In the genomic region with DNA sequence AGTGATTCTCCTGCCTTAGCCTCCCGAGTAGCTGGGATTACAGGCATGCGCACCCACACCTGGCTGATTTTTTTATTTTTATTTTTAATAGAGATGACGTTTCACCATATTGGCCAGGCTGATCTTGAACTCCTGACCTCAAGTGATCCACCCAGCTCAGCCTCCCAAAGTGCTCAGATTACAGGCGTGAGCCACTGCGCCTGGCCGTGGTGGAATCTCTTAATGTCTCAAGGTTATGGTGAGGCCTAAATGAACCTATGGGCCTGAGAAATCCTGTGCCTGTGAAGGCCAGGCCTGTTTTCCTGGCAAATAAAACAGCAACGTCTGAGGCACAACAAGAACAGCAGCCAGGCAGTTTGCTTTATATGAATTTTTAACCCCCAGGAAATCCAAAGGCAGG, we compare ENCODE assay signal across 17 cellular contexts.
DNase-seq lines count a peak whose midpoint lies in the region; ATAC-seq and TF ChIP-seq lines count a peak whose summit lies in the region.
"Had no signal": no experiment of that assay in that cellular context is flagged by ENCODE, and none has a peak within 500 bp of the region (broad histone marks: within the 10 kb centered on the region; RNA-seq: fewer than 3 reads in every experiment).

No MANE protein-coding gene starts in this region.

- H3K4me1 ChIP-seq in esophagus muscularis mucosa (peaks cover 0 to 65% (median 49%) of the 10 kb centered on the region in 4 donors), upper lobe of right lung (peaks cover 18% of the 10 kb centered on the region)

- H3K27ac Mint-ChIP-seq in mesothelial cell of epicardium (peak overlapping the region; percentile 54), nephron progenitor cell (no peak overlapping the region)

- peaks cover 48% of the 10 kb centered on the region for H3K4me1 Mint-ChIP-seq in mesothelial cell of epicardium
- peaks cover 53% of the 10 kb centered on the region for H3K4me1 Mint-ChIP-seq in nephron progenitor cell

- H3K4me3 Mint-ChIP-seq in mesothelial cell of epicardium (no peak overlapping the region), nephron progenitor cell (no peak overlapping the region)

- ATAC-seq in sciatic nerve (no peak), upper lobe of right lung (no peak), GM18520 (IDR thresholded peaks at IDR 0.05; ENCODE audit: unreplicated experiment) (no peak)

- H3K36me3 Mint-ChIP-seq in mesothelial cell of epicardium (no peaks in the 10 kb centered on the region), nephron progenitor cell (ENCODE audit: low read depth) (no peaks in the 10 kb centered on the region)

- H3K9me3 Mint-ChIP-seq in mesothelial cell of epicardium (no peaks in the 10 kb centered on the region), nephron progenitor cell (no peaks in the 10 kb centered on the region)

- intact Hi-C loops in esophagus muscularis mucosa (cut with DNase I), result no loop called here
- intact Hi-C loops in sciatic nerve (cut with DNase I), result no loop called here
- intact Hi-C loops in upper lobe of right lung (cut with DNase I), result no loop called here

- TF ChIP-seq POLR2A in esophagus muscularis mucosa (IDR thresholded peaks at IDR 0.05; ENCODE audit: low read depth), result no peak

- no peak for TF ChIP-seq CTCF in esophagus muscularis mucosa (IDR thresholded peaks at IDR 0.05)
- TF ChIP-seq CTCF in mesothelial cell of epicardium (IDR thresholded peaks at IDR 0.05; ENCODE audit: unreplicated experiment), result no peak
- TF ChIP-seq CTCF in upper lobe of right lung (IDR thresholded peaks at IDR 0.05), result no peak
- TF ChIP-seq CTCF in nephron progenitor cell (IDR thresholded peaks at IDR 0.05), result no peak

- TF ChIP-seq EP300 in esophagus muscularis mucosa (IDR thresholded peaks at IDR 0.05), result no peak

- no peaks in the 10 kb centered on the region for H3K27me3 ChIP-seq in esophagus muscularis mucosa
- no peaks in the 10 kb centered on the region for H3K27me3 ChIP-seq in upper lobe of right lung

- 80% methylated on average over 7 of the region's 7 CpGs for WGBS in esophagus muscularis mucosa

- DNase-seq in esophagus muscularis mucosa (ENCODE audit: extremely low spot score) (no peak), mesothelial cell of epicardium (ENCODE audit: low spot score in 2 of 2, unreplicated experiment in 2 of 2) (no peak), sciatic nerve (ENCODE audit: low spot score) (peak; percentile 53), upper lobe of right lung (peak; percentile 19), NCI-H510A treated with DMSO at 0.1 percent for 48 hours (lab: John Stamatoyannopoulos, UW) (no peak), nephron progenitor cell (no peak)
- DNase-seq: AML-193, DMS79 treated with DMSO at 0.1 percent for 48 hours, H7, IMR-90, NCI-H1417 treated with DMSO at 0.1 percent for 48 hours, NCI-H187 treated with DMSO at 0.1 percent for 48 hours, NCI-H524 treated with DMSO at 0.1 percent for 48 hours, SIG-M5 had no signal

- no peaks in the 10 kb centered on the region for H3K27me3 Mint-ChIP-seq in mesothelial cell of epicardium (ENCODE audit: low read depth)
- peaks cover 7% of the 10 kb centered on the region for H3K27me3 Mint-ChIP-seq in nephron progenitor cell (ENCODE audit: low read depth, poor library complexity)

- H3K4me3 ChIP-seq in esophagus muscularis mucosa (no peak overlapping the region), upper lobe of right lung (no peak overlapping the region)

- no peaks in the 10 kb centered on the region for H3K9me3 ChIP-seq in esophagus muscularis mucosa
- H3K9me3 ChIP-seq in upper lobe of right lung, result no peaks in the 10 kb centered on the region

- H3K36me3 ChIP-seq in esophagus muscularis mucosa, result no peaks in the 10 kb centered on the region
- no peaks in the 10 kb centered on the region for H3K36me3 ChIP-seq in upper lobe of right lung

- H3K27ac ChIP-seq in esophagus muscularis mucosa (replicated peaks in 1 of 4), result peak overlapping the region in 3 of 4 donors; percentile 48 to 60 (median 60)
- no peak overlapping the region for H3K27ac ChIP-seq in upper lobe of right lung
- H3K27ac ChIP-seq: C4-2B, HL-60 had no signal

Comparison
In these comparisons a context has a peak if more than half of its experiments do, and no peak if none do; other contexts are left out.
1. DNase-seq: peak in sciatic nerve (single experiment) and upper lobe of right lung (single experiment); none in esophagus muscularis mucosa (single experiment), mesothelial cell of epicardium (0 of 2), NCI-H510A treated with DMSO at 0.1 percent for 48 hours (single experiment) and nephron progenitor cell (single experiment).